Comparison of ENCODE assay signal across 1 cellular context in the genomic region with DNA sequence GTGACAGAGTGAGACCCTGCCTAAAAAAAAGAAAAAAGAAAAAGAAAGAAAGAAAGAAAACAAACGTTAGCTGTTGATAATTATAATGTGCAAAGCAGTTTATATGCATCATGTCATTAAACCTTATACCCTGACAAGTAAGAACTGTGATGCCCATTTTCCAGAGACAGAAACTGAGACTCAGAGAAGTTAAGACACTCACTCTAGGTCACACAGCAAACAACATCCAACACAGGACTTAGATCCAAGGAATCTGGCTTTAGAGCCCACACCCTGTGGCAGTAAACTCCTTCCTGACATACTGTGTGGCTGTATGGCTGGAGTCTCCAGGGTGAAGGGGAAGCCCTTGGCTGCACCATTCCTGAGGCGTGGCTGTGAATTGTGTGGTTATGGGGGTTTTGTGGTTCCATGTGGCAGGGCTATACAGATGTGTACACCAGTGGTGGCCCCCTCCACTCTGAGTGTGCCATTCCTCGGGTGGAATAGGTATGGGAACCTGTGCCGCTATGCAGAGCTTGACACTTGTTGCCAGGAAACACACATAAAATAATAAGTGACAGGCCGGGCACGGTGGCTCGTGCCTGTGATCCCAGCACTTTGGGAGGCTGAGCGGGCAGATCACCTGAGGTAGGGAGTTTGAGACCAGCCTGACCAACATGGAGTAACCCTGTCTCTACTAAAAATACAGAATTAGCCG.
A peak's percentile ranks its signal among the peaks of the same experiment; 100 is the strongest.
TF ChIP-seq lines count a peak whose summit lies in the region.

No MANE protein-coding gene starts in this region.

TF ChIP-seq in A549, 52 proteins besides CTCF, POLR2A, EP300 and RAD21:
- TF ChIP-seq USF2 (IDR thresholded peaks at IDR 0.05): no peak
- TF ChIP-seq RFX5 (IDR thresholded peaks at IDR 0.05): no peak
- TF ChIP-seq HES2 (IDR thresholded peaks at IDR 0.05): no peak
- TF ChIP-seq ZFP36 (IDR thresholded peaks at IDR 0.05; ENCODE audit: borderline replicate concordance, partially characterized antibody): peak; percentile 94
- no peak for TF ChIP-seq CBX8 (IDR thresholded peaks at IDR 0.05)
- no peak for TF ChIP-seq ZNF302 (CRISPR knock-in tag; IDR thresholded peaks at IDR 0.05)
- peak; percentile 38 to 43; a peak in 1 of 5 replicates for TF ChIP-seq JUN (IDR thresholded peaks at IDR 0.05)
- TF ChIP-seq, protein P1, sequence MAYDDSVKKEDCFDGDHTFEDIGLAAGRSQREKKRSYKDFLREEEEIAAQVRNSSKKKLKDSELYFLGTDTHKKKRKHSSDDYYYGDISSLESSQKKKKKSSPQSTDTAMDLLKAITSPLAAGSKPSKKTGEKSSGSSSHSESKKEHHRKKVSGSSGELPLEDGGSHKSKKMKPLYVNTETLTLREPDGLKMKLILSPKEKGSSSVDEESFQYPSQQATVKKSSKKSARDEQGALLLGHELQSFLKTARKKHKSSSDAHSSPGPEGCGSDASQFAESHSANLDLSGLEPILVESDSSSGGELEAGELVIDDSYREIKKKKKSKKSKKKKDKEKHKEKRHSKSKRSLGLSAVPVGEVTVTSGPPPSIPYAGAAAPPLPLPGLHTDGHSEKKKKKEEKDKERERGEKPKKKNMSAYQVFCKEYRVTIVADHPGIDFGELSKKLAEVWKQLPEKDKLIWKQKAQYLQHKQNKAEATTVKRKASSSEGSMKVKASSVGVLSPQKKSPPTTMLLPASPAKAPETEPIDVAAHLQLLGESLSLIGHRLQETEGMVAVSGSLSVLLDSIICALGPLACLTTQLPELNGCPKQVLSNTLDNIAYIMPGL (CRISPR knock-in tag; IDR thresholded peaks at IDR 0.05; ENCODE audit: borderline replicate concordance): no peak
- peak; percentile 94 for TF ChIP-seq KDM1A (IDR thresholded peaks at IDR 0.05; ENCODE audit: low read depth)
- 0 out of 2 replicates have a peak, but pooled peaks have one; percentile 63 for TF ChIP-seq FOSB (CRISPR knock-in tag; IDR thresholded peaks at IDR 0.05)
- no peak for TF ChIP-seq RARB (CRISPR knock-in tag; IDR thresholded peaks at IDR 0.05)
- TF ChIP-seq ESRRA (IDR thresholded peaks at IDR 0.05; ENCODE audit: borderline replicate concordance, low read length): no peak
- no peak for TF ChIP-seq POLR2AphosphoS2 (conservative IDR thresholded peaks at IDR 0.05; ENCODE audit: low read length)
- TF ChIP-seq, protein P2, sequence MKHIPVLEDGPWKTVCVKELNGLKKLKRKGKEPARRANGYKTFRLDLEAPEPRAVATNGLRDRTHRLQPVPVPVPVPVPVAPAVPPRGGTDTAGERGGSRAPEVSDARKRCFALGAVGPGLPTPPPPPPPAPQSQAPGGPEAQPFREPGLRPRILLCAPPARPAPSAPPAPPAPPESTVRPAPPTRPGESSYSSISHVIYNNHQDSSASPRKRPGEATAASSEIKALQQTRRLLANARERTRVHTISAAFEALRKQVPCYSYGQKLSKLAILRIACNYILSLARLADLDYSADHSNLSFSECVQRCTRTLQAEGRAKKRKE (CRISPR knock-in tag; IDR thresholded peaks at IDR 0.05; ENCODE audit: low read depth): no peak
- no peak for TF ChIP-seq NR3C1 (IDR thresholded peaks at IDR 0.05)
- TF ChIP-seq RCOR1 (IDR thresholded peaks at IDR 0.05; ENCODE audit: low read depth, low read length): 0 out of 2 replicates have a peak, but pooled peaks have one; percentile 58
- peak; percentile 91 for TF ChIP-seq HDAC2 (IDR thresholded peaks at IDR 0.05)
- TF ChIP-seq HOXA7 (CRISPR knock-in tag; IDR thresholded peaks at IDR 0.05): peak; percentile 75; the same call in 1 of the 2 replicates
- TF ChIP-seq PHF8 (IDR thresholded peaks at IDR 0.05; ENCODE audit: borderline replicate concordance, low read depth): no peak
- no peak for TF ChIP-seq HOXB5 (CRISPR knock-in tag; IDR thresholded peaks at IDR 0.05)
- no peak for TF ChIP-seq EHMT2 (IDR thresholded peaks at IDR 0.05; ENCODE audit: low read depth)
- TF ChIP-seq CHD2 (IDR thresholded peaks at IDR 0.05; ENCODE audit: low read length, partially characterized antibody): no peak
- no peak; the same call in 1 of the 2 replicates for TF ChIP-seq CHD4 (IDR thresholded peaks at IDR 0.05; ENCODE audit: borderline replicate concordance)
